ENCODE assay signal across 17 cellular contexts in genomic region chr12:5898874-5899273, GRCh38. TPM values are rescaled to one million over a fixed set of nuclear protein-coding genes. Genes with fewer than 3 reads are reported as not detected.
DNase-seq lines count a peak whose midpoint lies in the region; ATAC-seq, FAIRE-seq and TF ChIP-seq lines count a peak whose summit lies in the region.
"Had no signal": no experiment of that assay in that cellular context is flagged by ENCODE, and none has a peak within 500 bp of the region (broad histone marks: within the 10 kb centered on the region; RNA-seq: fewer than 3 reads in every experiment).

No MANE protein-coding gene starts in this region.

- POLR2A ChIA-PET in WTC11 (lab: Charles Lee) = no interaction called here

- no peaks in the 10 kb centered on the region for H3K9me3 ChIP-seq in trophoblast cell (ENCODE audit: insufficient read depth, low read depth, low read length)
- H3K9me3 ChIP-seq in gastroesophageal sphincter = peaks cover 0 to 1% (median 0%) of the 10 kb centered on the region in 3 donors
- no peaks in the 10 kb centered on the region for H3K9me3 ChIP-seq in pancreas

- H2AK5ac ChIP-seq in trophoblast cell (ENCODE audit: low read length) = no peak overlapping the region

- no peaks in the 10 kb centered on the region for H3K27me3 ChIP-seq in trophoblast cell (ENCODE audit: insufficient read depth, low read length)
- peaks cover 30% of the 10 kb centered on the region for H3K27me3 ChIP-seq in gastroesophageal sphincter
- H3K27me3 ChIP-seq in pancreas = no peaks in the 10 kb centered on the region
- H3K27me3 ChIP-seq: cardiac muscle cell had no signal

- H3K4me3 ChIP-seq in trophoblast cell (ENCODE audit: low read depth, low read length) = no peak overlapping the region
- H3K4me3 ChIP-seq in gastroesophageal sphincter = no peak overlapping the region
- H3K4me3 ChIP-seq in pancreas = no peak overlapping the region
- H3K4me3 ChIP-seq: cardiac muscle cell had no signal

- no peak for TF ChIP-seq EP300 in gastroesophageal sphincter (IDR thresholded peaks at IDR 0.05)

- peaks cover 2% of the 10 kb centered on the region; the same call in 1 of the 2 replicates for H3K27me3 Mint-ChIP-seq in WTC11 (ENCODE audit: low read depth)

- H3K27ac ChIP-seq in trophoblast cell (ENCODE audit: low read depth, low read length) = no peak overlapping the region
- no peak overlapping the region for H3K27ac ChIP-seq in gastroesophageal sphincter
- H3K27ac ChIP-seq in pancreas = no peak overlapping the region
- H3K27ac ChIP-seq: cardiac muscle cell, HL-60, RWPE1 had no signal

- no peak overlapping the region for H3K9ac ChIP-seq in trophoblast cell (ENCODE audit: low read length)

- no peak overlapping the region for H4K8ac ChIP-seq in trophoblast cell (ENCODE audit: low read depth, low read length)

- no peak overlapping the region for H3K4me2 ChIP-seq in trophoblast cell (ENCODE audit: low read length)

- no peak overlapping the region for H3K18ac ChIP-seq in trophoblast cell (ENCODE audit: low read length)

- no peak overlapping the region for H4K12ac ChIP-seq in trophoblast cell (ENCODE audit: low read depth, low read length)

- no peak for FAIRE-seq in pancreas (lab: Jason Lieb, UNC)

- no peak overlapping the region for H3K4me3 Mint-ChIP-seq in WTC11
- H3K4me3 Mint-ChIP-seq: activated CD8-positive, alpha-beta T cell treated with anti-CD3 and anti-CD28 coated beads, Interleukin-2, amount 10 ng/mL, durations not matched to agents 7 days and 5 days had no signal

- H3K36me3 ChIP-seq in trophoblast cell (ENCODE audit: control insufficient read depth in 1 of 2, insufficient read depth in 2 of 2, low read length in 2 of 2) = no peaks in the 10 kb centered on the region
- H3K36me3 ChIP-seq in gastroesophageal sphincter = no peaks in the 10 kb centered on the region
- H3K36me3 ChIP-seq in pancreas = no peaks in the 10 kb centered on the region
- H3K36me3 ChIP-seq: cardiac muscle cell had no signal

- no peak overlapping the region for H2AFZ ChIP-seq in trophoblast cell (ENCODE audit: insufficient read depth, low read length, poor library complexity)

- H3K79me2 ChIP-seq in trophoblast cell (ENCODE audit: control insufficient read depth, insufficient read depth, low read length, poor library complexity) = no peaks in the 10 kb centered on the region

- no peaks in the 10 kb centered on the region for H3K4me1 ChIP-seq in trophoblast cell (ENCODE audit: control insufficient read depth in 1 of 2, insufficient read depth in 2 of 2, low read length in 2 of 2)
- no peaks in the 10 kb centered on the region for H3K4me1 ChIP-seq in gastroesophageal sphincter
- H3K4me1 ChIP-seq in pancreas = no peaks in the 10 kb centered on the region

- DNase-seq in DMS53 (lab: John Stamatoyannopoulos, UW) = peak; percentile 36
- DNase-seq in DMS53 treated with DMSO at 0.1 percent for 48 hours (lab: John Stamatoyannopoulos, UW; ENCODE audit: unreplicated experiment) = no peak
- DNase-seq in HuH-7 (ENCODE audit: low spot score) = peak; percentile 43
- peak; percentile 47 for DNase-seq in WTC11 (ENCODE audit: low spot score)
- DNase-seq in trophoblast cell = peak; percentile 20 to 51
- no peak for DNase-seq in activated CD4-positive, alpha-beta T cell treated with anti-CD3 and anti-CD28 coated beads for 1 hour
- no peak for DNase-seq in pancreas
- DNase-seq: 8988T; activated CD8-positive, alpha-beta T cell treated with anti-CD3 and anti-CD28 coated beads, Interleukin-2, amount 10 ng/mL, durations not matched to agents 7 days and 5 days; DMS79 treated with DMSO at 0.1 percent for 48 hours; left cardiac atrium; NCI-H187; NCI-H510A treated with DMSO at 0.1 percent for 48 hours had no signal

- no peaks in the 10 kb centered on the region for H3K79me1 ChIP-seq in trophoblast cell (ENCODE audit: low read length)

- no peak overlapping the region for H2BK12ac ChIP-seq in trophoblast cell (ENCODE audit: low read length)

- peaks cover 16% of the 10 kb centered on the region for H3K9me3 Mint-ChIP-seq in WTC11

- H3K27ac Mint-ChIP-seq in WTC11 = no peak overlapping the region
- H3K27ac Mint-ChIP-seq: activated CD8-positive, alpha-beta T cell treated with anti-CD3 and anti-CD28 coated beads, Interleukin-2, amount 10 ng/mL, durations not matched to agents 7 days and 5 days had no signal

- no peak overlapping the region for H2BK120ac ChIP-seq in trophoblast cell (ENCODE audit: insufficient read depth, low read length, poor library complexity)

- H3K4me1 Mint-ChIP-seq in WTC11 = peaks cover 12% of the 10 kb centered on the region

- TF ChIP-seq POLR2A in gastroesophageal sphincter (IDR thresholded peaks at IDR 0.05) = no peak

- CTCF ChIA-PET in WTC11 (lab: Charles Lee) = interaction anchor here (0.6 to 2.2 kb wide), 30 partner anchors 9 to 705 kb away, joined by 3 to 32 read pairs (median 4); no protein-coding TSS in a partner anchor

- ATAC-seq in WTC11 (peak; percentile 80), gastroesophageal sphincter (no peak), pancreas (no peak)
- ATAC-seq: activated CD8-positive, alpha-beta T cell treated with anti-CD3 and anti-CD28 coated beads, Interleukin-2, amount 10 ng/mL, durations not matched to agents 7 days and 5 days; left cardiac atrium had no signal

- H3K36me3 Mint-ChIP-seq in WTC11 = no peaks in the 10 kb centered on the region

- no peak overlapping the region for H2BK5ac ChIP-seq in trophoblast cell (ENCODE audit: low read depth, low read length, poor library complexity)

- WGBS in trophoblast cell (ENCODE audit: extremely low coverage, insufficient coverage, insufficient read length) = no CpG with 5 or more reads among the region's 3 CpGs
- 29 to 86% methylated on average over 1 to 3 of the region's 3 CpGs for WGBS in gastroesophageal sphincter (ENCODE audit: low coverage in 1 of 2), 2 donors
- WGBS in pancreas, 2 donors = 62 to 74% methylated on average over 3 of the region's 3 CpGs

- no peak overlapping the region for H3K23ac ChIP-seq in trophoblast cell (ENCODE audit: low read length)

- no peak overlapping the region for H3K4ac ChIP-seq in trophoblast cell (ENCODE audit: low read depth, low read length)

- no peak overlapping the region for H4K91ac ChIP-seq in trophoblast cell (ENCODE audit: low read depth, low read length)

- intact Hi-C loops in pancreas (cut with DNase I) = no loop called here

- H3K14ac ChIP-seq in trophoblast cell (ENCODE audit: low read length) = no peak overlapping the region

- TF ChIP-seq CTCF in WTC11 (IDR thresholded peaks at IDR 0.05) (no peak), gastroesophageal sphincter (IDR thresholded peaks at IDR 0.05) (no peak), pancreas (IDR thresholded peaks at IDR 0.05) (no peak)

TF ChIP-seq in WTC11, 78 proteins besides CTCF, POLR2A, EP300 and RAD21:
- TF ChIP-seq NFYB (CRISPR knock-in tag; conservative IDR thresholded peaks at IDR 0.05; ENCODE audit: low read depth) (no peak), MYBL2 (CRISPR knock-in tag; IDR thresholded peaks at IDR 0.05) (no peak), GABPB1 (CRISPR knock-in tag; IDR thresholded peaks at IDR 0.05) (no peak)

RNA-seq across cellular contexts. Expression of gene ANO2, which starts 46.2 kb away (rescaled TPM):
- 2.8 to 4.0 TPM (median 3.1 TPM) in 3 replicates for total RNA-seq in WTC11 (2021)
- 0.99 and 1.2 TPM in 2 replicates for polyA plus RNA-seq in trophoblast cell (2013)
- 10 to 100 TPM in 1 of 4 donors, 1 to 10 TPM in 3; 3.1 to 10.9 (median 6.7) TPM for total RNA-seq in gastroesophageal sphincter
- 1 to 10 TPM in 2 of 6 donors, under 1 TPM in 4; 0.43 to 1.2 (median 0.81) TPM for total RNA-seq in pancreas
- polyA plus RNA-seq in pancreas = 1 to 10 TPM; 2.2 to 2.4 TPM
- total RNA-seq: activated CD8-positive, alpha-beta T cell treated with anti-CD3 and anti-CD28 coated beads, Interleukin-2, amount 10 ng/mL, durations not matched to agents 7 days and 5 days had no signal
- polyA plus RNA-seq: cardiac muscle cell had no signal

Comparison
In these comparisons a context has a peak if more than half of its experiments do, and no peak if none do; other contexts are left out.
1. DNase-seq: peak in DMS53 (single experiment), HuH-7 (single experiment), WTC11 (single experiment) and trophoblast cell (2 of 2); none in DMS53 treated with DMSO at 0.1 percent for 48 hours (single experiment), activated CD4-positive, alpha-beta T cell treated with anti-CD3 and anti-CD28 coated beads for 1 hour (single experiment) and pancreas (0 of 6).